ENCODE assay signal across 11 cellular contexts in the genomic region with DNA sequence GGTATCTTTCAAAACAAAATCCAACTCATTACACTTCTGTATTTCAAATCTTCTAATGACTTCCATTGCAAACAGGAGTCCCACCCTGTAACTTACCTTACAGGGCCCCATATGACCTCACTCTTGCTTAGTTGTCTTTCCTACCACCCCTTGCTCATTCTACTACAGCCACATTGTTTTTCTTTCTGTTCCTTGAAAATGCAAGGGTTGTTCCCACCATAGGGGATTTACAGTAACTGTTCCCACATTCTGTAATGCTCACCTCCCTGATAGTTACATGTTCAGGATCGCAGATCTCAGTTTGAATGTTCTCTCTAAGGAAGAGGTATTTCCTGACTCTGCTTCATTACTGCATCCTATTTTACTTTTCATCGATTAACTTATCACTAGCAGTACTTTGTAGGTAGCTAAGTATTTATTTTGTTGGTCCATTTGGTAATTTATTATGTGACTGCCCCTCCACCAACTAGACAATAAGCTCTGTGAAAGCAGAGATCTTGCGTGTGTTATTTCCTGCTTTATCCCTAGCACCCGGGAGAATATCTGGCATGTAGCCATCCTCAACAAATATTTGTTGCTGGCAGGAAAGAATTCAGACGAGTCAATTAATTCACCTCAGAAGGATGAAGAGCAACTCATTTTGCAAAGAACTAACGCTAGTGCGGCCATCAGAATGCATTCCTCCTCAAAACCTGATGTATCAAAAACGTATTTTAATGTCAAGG. TPM values are rescaled to one million over a fixed set of nuclear protein-coding genes. Genes with fewer than 3 reads are reported as not detected.
DNase-seq lines count a peak whose midpoint lies in the region; FAIRE-seq and TF ChIP-seq lines count a peak whose summit lies in the region.
"Had no signal": no experiment of that assay in that cellular context is flagged by ENCODE, and none has a peak within 500 bp of the region (broad histone marks: within the 10 kb centered on the region; RNA-seq: fewer than 3 reads in every experiment).

No MANE protein-coding gene starts in this region.

- FAIRE-seq in small intestine (lab: Jason Lieb, UNC), result no peak

- H3K9me3 ChIP-seq in small intestine (ENCODE audit: control insufficient read depth, low read depth) (no peaks in the 10 kb centered on the region), smooth muscle cell (replicated peaks; ENCODE audit: low read depth) (no peaks in the 10 kb centered on the region)

- H3K4me2 ChIP-seq in smooth muscle cell, result no peak overlapping the region

- H3K36me3 ChIP-seq in small intestine (ENCODE audit: control insufficient read depth in 2 of 2, insufficient read depth in 2 of 2, low read length in 2 of 2) (no peaks in the 10 kb centered on the region), smooth muscle cell (ENCODE audit: low read depth) (no peaks in the 10 kb centered on the region)

- H3K4me3 ChIP-seq in small intestine (ENCODE audit: low read depth in 1 of 2, low read length in 2 of 2), result no peak overlapping the region
- H3K4me3 ChIP-seq in smooth muscle cell, result no peak overlapping the region

- H4K20me1 ChIP-seq in smooth muscle cell (ENCODE audit: low read depth), result no peaks in the 10 kb centered on the region

- H3K9ac ChIP-seq in smooth muscle cell (ENCODE audit: low read depth), result no peak overlapping the region

- no peaks in the 10 kb centered on the region for H3K4me1 ChIP-seq in small intestine (ENCODE audit: control insufficient read depth in 2 of 2, insufficient read depth in 1 of 2, low read depth in 1 of 2, low read length in 1 of 2)
- no peaks in the 10 kb centered on the region for H3K4me1 ChIP-seq in smooth muscle cell (ENCODE audit: low read depth)

- H2AFZ ChIP-seq in smooth muscle cell (ENCODE audit: low read depth), result no peak overlapping the region

- H3K27me3 ChIP-seq in small intestine (ENCODE audit: control insufficient read depth in 2 of 2, insufficient read depth in 2 of 2, low read length in 2 of 2), result no peaks in the 10 kb centered on the region
- no peaks in the 10 kb centered on the region for H3K27me3 ChIP-seq in smooth muscle cell (ENCODE audit: low read depth)

- H3K27ac ChIP-seq in small intestine (ENCODE audit: low read depth in 1 of 2, low read length in 1 of 2), result peak overlapping the region in 1 of 2 donors; percentile 10
- H3K27ac ChIP-seq in smooth muscle cell (ENCODE audit: low read depth), result no peak overlapping the region
- H3K27ac ChIP-seq: 22Rv1 had no signal

- TF ChIP-seq CTCF in smooth muscle cell (IDR thresholded peaks at IDR 0.05; ENCODE audit: borderline replicate concordance, insufficient read depth, poor library complexity, severe bottlenecking), result no peak

- peak; percentile 14 for DNase-seq in NCI-H2227 (lab: John Stamatoyannopoulos, UW; ENCODE audit: unreplicated experiment)
- DNase-seq in NCI-H2227 treated with DMSO at 0.1 percent for 48 hours (lab: John Stamatoyannopoulos, UW), result no peak
- DNase-seq in SHP77 treated with DMSO at 0.1 percent for 48 hours (lab: John Stamatoyannopoulos, UW), result peak; percentile 5
- DNase-seq in foreskin melanocyte, result peak; percentile 34
- DNase-seq in small intestine, result peak; percentile 35
- DNase-seq in activated T-cell treated with anti-CD3 and anti-CD28 coated beads, Interleukin-2, amount 50 U/mL, for 1 hour, result no peak
- DNase-seq in KBM-7, result no peak
- DNase-seq in smooth muscle cell (lab: John Stamatoyannopoulos, UW; ENCODE audit: unreplicated experiment), result no peak
- DNase-seq: activated CD4-positive, alpha-beta memory T cell treated with anti-CD3 and anti-CD28 coated beads, Interleukin-2, amount 10 ng/mL, durations not matched to agents 7 days and 5 days had no signal

- no peaks in the 10 kb centered on the region for H3F3A ChIP-seq in smooth muscle cell (ENCODE audit: low read depth)

- WGBS in small intestine, 3 donors, result 25 to 42% (median 41%) methylated on average over 8 of the region's 8 CpGs
- 66% methylated on average over 8 of the region's 8 CpGs for WGBS in smooth muscle cell (ENCODE audit: low lambda C conversion rate)

- in situ Hi-C loops in KBM-7 (cut with MboI; ENCODE audit: low pct_unique_long_range_greater_than_20kb, low sequenced_read_pairs), result no loop called here

- no peaks in the 10 kb centered on the region for H3K79me2 ChIP-seq in smooth muscle cell (ENCODE audit: low read depth)

RNA-seq across cellular contexts. Expression of gene MAOB, which starts 21.4 kb away (rescaled TPM):
- 100 to 1,000 TPM in 1 of 3 donors, 10 to 100 TPM in 2; 20.5 to 160 (median 75.4) TPM for polyA plus RNA-seq in small intestine
- total RNA-seq in smooth muscle cell, result not detected in 2 replicates
- polyA plus RNA-seq in smooth muscle cell, result 0.07 and 0.93 TPM in 2 replicates
- total RNA-seq: activated CD4-positive, alpha-beta memory T cell treated with anti-CD3 and anti-CD28 coated beads, Interleukin-2, amount 10 ng/mL, durations not matched to agents 7 days and 5 days; SK-MEL-5 had no signal

Comparison
In these comparisons a context has a peak if more than half of its experiments do, and no peak if none do; other contexts are left out.
1. DNase-seq: peak in NCI-H2227 (single experiment), SHP77 treated with DMSO at 0.1 percent for 48 hours (single experiment), foreskin melanocyte (single experiment) and small intestine (single experiment); none in NCI-H2227 treated with DMSO at 0.1 percent for 48 hours (single experiment), activated T-cell treated with anti-CD3 and anti-CD28 coated beads, Interleukin-2, amount 50 U/mL, for 1 hour (single experiment), KBM-7 (single experiment) and smooth muscle cell (single experiment).
2. RNA of gene MAOB, which starts 21.4 kb away (polyA plus RNA-seq): 20.5 to 160 TPM in small intestine; 0.07 to 0.93 TPM in smooth muscle cell; every median in the first group is over 10 times any median in the second.